In genomic region chr6:154246723-154247118, GRCh38 we compare ENCODE assay signal across 10 cellular contexts.
DNase-seq lines count a peak whose midpoint lies in the region; ATAC-seq and TF ChIP-seq lines count a peak whose summit lies in the region.
"Had no signal": no experiment of that assay in that cellular context is flagged by ENCODE, and none has a peak within 500 bp of the region (broad histone marks: within the 10 kb centered on the region; RNA-seq: fewer than 3 reads in every experiment).

No MANE protein-coding gene starts in this region.

- peak overlapping the region; percentile 6 to 29 for H3K4me3 ChIP-seq in left lung

- H3K27me3 ChIP-seq in left lung = no peaks in the 10 kb centered on the region

- TF ChIP-seq CTCF in left lung (IDR thresholded peaks at IDR 0.05) (no peak), type B pancreatic cell (conservative IDR thresholded peaks at IDR 0.05) (no peak), CD14-positive monocyte (IDR thresholded peaks at IDR 0.05) (no peak)

- H3K4me3 Mint-ChIP-seq in activated naive CD4-positive, alpha-beta T cell treated with anti-CD3 and anti-CD28 coated beads, Interleukin-2, amount 10 ng/mL, durations not matched to agents 7 days and 5 days = peak overlapping the region; percentile 92
- H3K4me3 Mint-ChIP-seq in activated naive CD8-positive, alpha-beta T cell = peak overlapping the region; percentile 97
- H3K4me3 Mint-ChIP-seq in type B pancreatic cell (peak overlapping the region; percentile 5), CD14-positive monocyte (peak overlapping the region in 1 of 2 donors; percentile 2)

- H3K36me3 Mint-ChIP-seq in activated naive CD4-positive, alpha-beta T cell treated with anti-CD3 and anti-CD28 coated beads, Interleukin-2, amount 10 ng/mL, durations not matched to agents 7 days and 5 days = peaks cover 31% of the 10 kb centered on the region
- H3K36me3 Mint-ChIP-seq in activated naive CD8-positive, alpha-beta T cell = peaks cover 13% of the 10 kb centered on the region
- H3K36me3 Mint-ChIP-seq in type B pancreatic cell = no peaks in the 10 kb centered on the region
- H3K36me3 Mint-ChIP-seq in CD14-positive monocyte = peaks cover 46 to 52% of the 10 kb centered on the region in 2 donors

- no peaks in the 10 kb centered on the region for H3K36me3 ChIP-seq in left lung

- intact Hi-C loops in left lung (cut with DNase I) = no loop called here
- intact Hi-C loops in CD14-positive monocyte (cut with micrococcal nuclease) = no loop called here

- peaks cover 85% of the 10 kb centered on the region for H3K4me1 Mint-ChIP-seq in activated naive CD4-positive, alpha-beta T cell treated with anti-CD3 and anti-CD28 coated beads, Interleukin-2, amount 10 ng/mL, durations not matched to agents 7 days and 5 days
- peaks cover 92% of the 10 kb centered on the region for H3K4me1 Mint-ChIP-seq in activated naive CD8-positive, alpha-beta T cell (ENCODE audit: low read depth)
- peaks cover 8% of the 10 kb centered on the region for H3K4me1 Mint-ChIP-seq in type B pancreatic cell (ENCODE audit: unreplicated experiment)
- H3K4me1 Mint-ChIP-seq in CD14-positive monocyte = peaks cover 47% of the 10 kb centered on the region

- peaks cover 0 to 48% of the 10 kb centered on the region in 2 donors for H3K4me1 ChIP-seq in left lung

- CTCF ChIA-PET in activated naive CD4-positive, alpha-beta T cell treated with anti-CD3 and anti-CD28 coated beads, Interleukin-2, amount 10 ng/mL, durations not matched to agents 7 days and 5 days (lab: Charles Lee) = interaction anchor here (1.0 to 2.7 kb wide), 4 partner anchors 8 to 30 kb away, joined by 3 to 10 read pairs (median 4); no protein-coding TSS in a partner anchor

- no peak for ATAC-seq in left lung

- peak overlapping the region; percentile 15 to 76 for H3K27ac ChIP-seq in left lung

- H3K9me3 ChIP-seq in left lung = no peaks in the 10 kb centered on the region

- DNase-seq in activated naive CD4-positive, alpha-beta T cell treated with anti-CD3 and anti-CD28 coated beads, Interleukin-2, amount 10 ng/mL, durations not matched to agents 7 days and 5 days = no peak
- no peak for DNase-seq in activated naive CD4-positive, alpha-beta T cell treated with anti-CD3 and anti-CD28 coated beads, Interleukin-2, amount 50 U/mL, for 16 hours
- DNase-seq in left lung (no peak), type B pancreatic cell (ENCODE audit: extremely low spot score, unreplicated experiment) (no peak), NCI-H187 (lab: John Stamatoyannopoulos, UW) (no peak), CD14-positive monocyte (ENCODE audit: low spot score) (no peak), ecto neural progenitor cell (ENCODE audit: low spot score) (no peak)
- DNase-seq: activated CD4-positive, CD25-positive, alpha-beta regulatory T cell; NCI-H2107 had no signal

- H3K27me3 Mint-ChIP-seq in activated naive CD4-positive, alpha-beta T cell treated with anti-CD3 and anti-CD28 coated beads, Interleukin-2, amount 10 ng/mL, durations not matched to agents 7 days and 5 days = no peaks in the 10 kb centered on the region
- no peaks in the 10 kb centered on the region for H3K27me3 Mint-ChIP-seq in activated naive CD8-positive, alpha-beta T cell
- H3K27me3 Mint-ChIP-seq in type B pancreatic cell = peaks cover 3% of the 10 kb centered on the region
- peaks cover 0 to 1% (median 0%) of the 10 kb centered on the region in 3 donors for H3K27me3 Mint-ChIP-seq in CD14-positive monocyte (ENCODE audit: low read depth in 3 of 3)

- peak overlapping the region; percentile 95 for H3K27ac Mint-ChIP-seq in activated naive CD4-positive, alpha-beta T cell treated with anti-CD3 and anti-CD28 coated beads, Interleukin-2, amount 10 ng/mL, durations not matched to agents 7 days and 5 days
- peak overlapping the region; percentile 98 for H3K27ac Mint-ChIP-seq in activated naive CD8-positive, alpha-beta T cell
- no peak overlapping the region for H3K27ac Mint-ChIP-seq in type B pancreatic cell
- peak overlapping the region in 3 of 7 donors; percentile 29 to 87 (median 77) for H3K27ac Mint-ChIP-seq in CD14-positive monocyte

- H3K9me3 Mint-ChIP-seq in activated naive CD4-positive, alpha-beta T cell treated with anti-CD3 and anti-CD28 coated beads, Interleukin-2, amount 10 ng/mL, durations not matched to agents 7 days and 5 days = peaks cover 9% of the 10 kb centered on the region
- no peaks in the 10 kb centered on the region for H3K9me3 Mint-ChIP-seq in activated naive CD8-positive, alpha-beta T cell (ENCODE audit: low read depth)
- H3K9me3 Mint-ChIP-seq in type B pancreatic cell (no peaks in the 10 kb centered on the region), CD14-positive monocyte (peaks cover 0 to 1% (median 0%) of the 10 kb centered on the region in 7 donors)
